ENCODE assay signal across 9 cellular contexts in genomic region chr2:69307696-69308064, GRCh38.
DNase-seq lines count a peak whose midpoint lies in the region; ATAC-seq and TF ChIP-seq lines count a peak whose summit lies in the region.
"Had no signal": no experiment of that assay in that cellular context is flagged by ENCODE, and none has a peak within 500 bp of the region (broad histone marks: within the 10 kb centered on the region; RNA-seq: fewer than 3 reads in every experiment).

No MANE protein-coding gene starts in this region.

- no peak for TF ChIP-seq EP300 in neural cell (conservative IDR thresholded peaks at IDR 0.05; ENCODE audit: poor library complexity, severe bottlenecking)

- peaks cover 0 to 15% (median 0%) of the 10 kb centered on the region in 11 experiments; a peak in 2 of 22 replicates for H4K20me1 ChIP-seq in BLaER1 treated with 17β-estradiol and CSF1 and Interleukin-3, amounts not matched to agents 10 nM and 100 nM
- H4K20me1 ChIP-seq in neural cell (ENCODE audit: insufficient read depth): no peaks in the 10 kb centered on the region

- peak overlapping the region in 3 of 11 experiments; percentile 11 to 85 (median 54); a peak in 3 of 22 replicates for H3K9ac ChIP-seq in BLaER1 treated with 17β-estradiol and CSF1 and Interleukin-3, amounts not matched to agents 10 nM and 100 nM
- H3K9ac ChIP-seq in HUES6 (ENCODE audit: low read length): peak overlapping the region; percentile 93
- H3K9ac ChIP-seq in neural cell (ENCODE audit: low read length): no peak overlapping the region

- peaks cover 5 to 11% (median 8%) of the 10 kb centered on the region in 11 experiments; a peak in 18 of 22 replicates for H3K9me3 ChIP-seq in BLaER1 treated with 17β-estradiol and CSF1 and Interleukin-3, amounts not matched to agents 10 nM and 100 nM (replicated peaks in 1 of 11)
- H3K9me3 ChIP-seq in HUES6 (ENCODE audit: control insufficient read depth, insufficient read depth, low read depth, low read length): peaks cover 7% of the 10 kb centered on the region
- H3K9me3 ChIP-seq in neural cell (ENCODE audit: low read length): no peaks in the 10 kb centered on the region
- H3K9me3 ChIP-seq: thyroid gland had no signal

- no peaks in the 10 kb centered on the region for H3K36me3 ChIP-seq in BLaER1 treated with 17β-estradiol and CSF1 and Interleukin-3, amounts not matched to agents 10 nM and 100 nM
- H3K36me3 ChIP-seq in HUES6 (ENCODE audit: control insufficient read depth, insufficient read depth, low read length): no peaks in the 10 kb centered on the region
- H3K36me3 ChIP-seq in neural cell (ENCODE audit: insufficient read depth, low read length): no peaks in the 10 kb centered on the region
- H3K36me3 ChIP-seq: thyroid gland had no signal

- no peak for DNase-seq in central memory CD8-positive, alpha-beta T cell (ENCODE audit: low spot score in 2 of 2)
- DNase-seq in stimulated activated naive CD4-positive, alpha-beta T cell treated with Interleukin-2 at 50 U/mL for 16 hours (lab: John Stamatoyannopoulos, UW): no peak
- DNase-seq in erythroblast (lab: John Stamatoyannopoulos, UW): no peak

- H3K4me3 ChIP-seq in BLaER1 treated with 17β-estradiol and CSF1 and Interleukin-3, amounts not matched to agents 10 nM and 100 nM: peak overlapping the region in 3 of 10 experiments; percentile 56 to 71 (median 68); a peak in 6 of 20 replicates
- peak overlapping the region; percentile 81 for H3K4me3 ChIP-seq in HUES6 (ENCODE audit: low read depth, low read length)
- H3K4me3 ChIP-seq in neural cell (ENCODE audit: low read length): peak overlapping the region; percentile 61

- no peaks in the 10 kb centered on the region for H3K9me2 ChIP-seq in neural cell (ENCODE audit: insufficient read depth, low read length)

- TF ChIP-seq RAD21 in neural cell (conservative IDR thresholded peaks at IDR 0.05): no peak

- H3K27ac ChIP-seq in BLaER1 treated with 17β-estradiol and CSF1 and Interleukin-3, amounts not matched to agents 10 nM and 100 nM: no peak overlapping the region
- no peak overlapping the region for H3K27ac ChIP-seq in HUES6 (ENCODE audit: low read depth, low read length)
- H3K27ac ChIP-seq in neural cell (ENCODE audit: low read length): no peak overlapping the region

- no peaks in the 10 kb centered on the region for H3K79me2 ChIP-seq in neural cell (replicated peaks; ENCODE audit: insufficient read depth, low read length)

- peaks cover under 1% of the 10 kb centered on the region for H3K9me3 Mint-ChIP-seq in central memory CD8-positive, alpha-beta T cell

- H3K36me3 Mint-ChIP-seq in central memory CD8-positive, alpha-beta T cell (ENCODE audit: insufficient read depth): peaks cover 1% of the 10 kb centered on the region

- H3K4me1 Mint-ChIP-seq in central memory CD8-positive, alpha-beta T cell: peaks cover 22% of the 10 kb centered on the region

- peaks cover 0 to 17% (median 11%) of the 10 kb centered on the region in 10 experiments; a peak in 16 of 20 replicates for H3K4me1 ChIP-seq in BLaER1 treated with 17β-estradiol and CSF1 and Interleukin-3, amounts not matched to agents 10 nM and 100 nM
- peaks cover 27% of the 10 kb centered on the region for H3K4me1 ChIP-seq in HUES6 (ENCODE audit: control insufficient read depth, insufficient read depth, low read length)

- H2AFZ ChIP-seq in neural cell (ENCODE audit: low read depth, low read length): no peak overlapping the region

- TF ChIP-seq POLR2A in erythroblast (IDR thresholded peaks at IDR 0.05; ENCODE audit: low read length): no peak

- no peaks in the 10 kb centered on the region for H3F3A ChIP-seq in neural cell (ENCODE audit: insufficient read depth, low read length, poor library complexity, severe bottlenecking)

- no peak for ATAC-seq in central memory CD8-positive, alpha-beta T cell (replicated peaks; ENCODE audit: extremely low read depth, poor library complexity, severe bottlenecking)
- no peak for ATAC-seq in HG02870 (IDR thresholded peaks at IDR 0.05; ENCODE audit: unreplicated experiment)
- ATAC-seq in HG03469 (IDR thresholded peaks at IDR 0.05; ENCODE audit: unreplicated experiment): no peak

- H3K4me3 Mint-ChIP-seq in central memory CD8-positive, alpha-beta T cell: peak overlapping the region; percentile 72

- peaks cover 9 to 35% (median 31%) of the 10 kb centered on the region in 11 experiments for H3K27me3 ChIP-seq in BLaER1 treated with 17β-estradiol and CSF1 and Interleukin-3, amounts not matched to agents 10 nM and 100 nM
- H3K27me3 ChIP-seq in HUES6 (ENCODE audit: control insufficient read depth, insufficient read depth, low read length) (peaks cover 17% of the 10 kb centered on the region), neural cell (ENCODE audit: insufficient read depth, low read depth, low read length) (peaks cover 23% of the 10 kb centered on the region)
- H3K27me3 ChIP-seq: thyroid gland had no signal

- peak overlapping the region; percentile 83 to 99 (median 96); a peak in 21 of 22 replicates for H3K4me2 ChIP-seq in BLaER1 treated with 17β-estradiol and CSF1 and Interleukin-3, amounts not matched to agents 10 nM and 100 nM
- H3K4me2 ChIP-seq in neural cell (ENCODE audit: low read length): no peak overlapping the region

- no peak overlapping the region for H3K27ac Mint-ChIP-seq in central memory CD8-positive, alpha-beta T cell (ENCODE audit: low read depth)

- H3K27me3 Mint-ChIP-seq in central memory CD8-positive, alpha-beta T cell: peaks cover 29% of the 10 kb centered on the region

- no peak for TF ChIP-seq CTCF in neural cell (IDR thresholded peaks at IDR 0.05; ENCODE audit: poor library complexity, severe bottlenecking)

TF ChIP-seq in neural cell, 6 proteins besides CTCF, POLR2A, EP300 and RAD21:
- TF ChIP-seq EZH2 (IDR thresholded peaks at IDR 0.05; ENCODE audit: borderline replicate concordance, insufficient read depth, low read length, poor library complexity, severe bottlenecking) (no peak), SMC3 (conservative IDR thresholded peaks at IDR 0.05; ENCODE audit: poor library complexity) (peak; percentile 10), REST (IDR thresholded peaks at IDR 0.05; ENCODE audit: borderline replicate concordance) (no peak)
